9 cellular contexts compared by ENCODE assay signal in genomic region chr17:5526821-5527598, GRCh38. TPM values are rescaled to one million over a fixed set of nuclear protein-coding genes. Genes with fewer than 3 reads are reported as not detected.
A peak's percentile ranks its signal among the peaks of the same experiment; 100 is the strongest.
DNase-seq lines count a peak whose midpoint lies in the region; ATAC-seq, FAIRE-seq and TF ChIP-seq lines count a peak whose summit lies in the region.
"Had no signal": no experiment of that assay in that cellular context is flagged by ENCODE, and none has a peak within 500 bp of the region (broad histone marks: within the 10 kb centered on the region; RNA-seq: fewer than 3 reads in every experiment).

No MANE protein-coding gene starts in this region.

- H3K27me3 ChIP-seq in GM12878 (replicated peaks in 1 of 2; ENCODE audit: control insufficient read depth in 2 of 2, insufficient read depth in 2 of 2, low read length in 1 of 2) = no peaks in the 10 kb centered on the region

- CTCF ChIA-PET in GM12878 (lab: Yijun Ruan, JAX) = interaction anchor here (1.1 kb wide), 1 partner anchor 8 kb away, joined by 4 read pairs; no protein-coding TSS in a partner anchor

- in situ Hi-C loops in SK-MEL-5 (cut with HindIII; ENCODE audit: low pct_unique_long_range_greater_than_20kb, low sequenced_read_pairs) (no loop called here), GM12878 (cut with MboI) (no loop called here)

- H3K4me2 ChIP-seq in GM12878 (ENCODE audit: control insufficient read depth, insufficient read depth) = no peak overlapping the region

- SMC1A ChIA-PET in GM12878 (lab: Charles Lee; ENCODE audit: uncharacterized antibody, unreplicated experiment) = no interaction called here

- ATAC-seq in GM12878 = peak; percentile 79
- no peak for ATAC-seq in GM19455 (IDR thresholded peaks at IDR 0.05; ENCODE audit: unreplicated experiment)
- no peak for ATAC-seq in HG03442 (IDR thresholded peaks at IDR 0.05; ENCODE audit: unreplicated experiment)

- no peak for TF ChIP-seq POLR2A in GM12878 (IDR thresholded peaks at IDR 0.05; ENCODE audit: low read depth, low read length)

- no peak for TF ChIP-seq CTCF in GM12878 (IDR thresholded peaks at IDR 0.05 in 2 of 3, conservative IDR thresholded peaks at IDR 0.05 in 1 of 3; ENCODE audit: control insufficient read depth in 2 of 3, extremely low read depth in 1 of 3, insufficient read depth in 1 of 3, low read depth in 3 of 3, low read length in 3 of 3)

- 76% methylated on average over 14 of the region's 14 CpGs for WGBS in GM12878 (ENCODE audit: insufficient coverage, insufficient replicate concordance, low lambda C conversion rate, missing lambda C conversion rate)

- H3K9ac ChIP-seq in GM12878 (ENCODE audit: control insufficient read depth, insufficient read depth, low read length) = no peak overlapping the region

- no peaks in the 10 kb centered on the region for H3K4me1 ChIP-seq in GM12878 (ENCODE audit: control insufficient read depth, insufficient read depth, low read length)

- H3K4me3 ChIP-seq in GM12878 = no peak overlapping the region

- H3K9me3 ChIP-seq in GM12878 (replicated peaks; ENCODE audit: control insufficient read depth, insufficient read depth, low read length) = no peaks in the 10 kb centered on the region

- H3K27ac ChIP-seq in GM12878 (ENCODE audit: control insufficient read depth, insufficient read depth) = no peak overlapping the region

- no peak for FAIRE-seq in GM12878 (lab: Jason Lieb, UNC)
- FAIRE-seq: G401.6 had no signal

- no peak overlapping the region for H2AFZ ChIP-seq in GM12878 (ENCODE audit: control insufficient read depth, low read depth, low read length)

- no peaks in the 10 kb centered on the region for H4K20me1 ChIP-seq in GM12878 (ENCODE audit: control insufficient read depth, insufficient read depth)

- no peaks in the 10 kb centered on the region for H3K79me2 ChIP-seq in GM12878 (ENCODE audit: control insufficient read depth, insufficient read depth, low read length)

- DNase-seq in activated effector memory CD4-positive, alpha-beta T cell treated with anti-CD3 and anti-CD28 coated beads, Interleukin-2, amount 50 U/mL, for 16 hours = peak; percentile 74
- DNase-seq in activated effector memory CD4-positive, alpha-beta T cell treated with Interleukin-2 at 50 U/mL for 16 hours = no peak
- DNase-seq in SK-MEL-5 (ENCODE audit: low read depth, low spot score) (peak; percentile 38), GM12878 (ENCODE audit: low read depth, low spot score) (no peak), islet precursor cell (peak; percentile 100)
- peak; percentile 16 to 18 for DNase-seq in stimulated activated CD4-positive, alpha-beta T cell treated with anti-CD3 and anti-CD28 coated beads, Interleukin-1b, Interleukin-23, amount 100 ng/mL, for 4 hours (ENCODE audit: low read depth in 2 of 2)

- POLR2A ChIA-PET in GM12878 (lab: Charles Lee) = no interaction called here

- no peak for TF ChIP-seq RAD21 in GM12878 (IDR thresholded peaks at IDR 0.05; ENCODE audit: insufficient read depth, low read depth, low read length)

- RAD21 ChIA-PET in GM12878 (lab: Charles Lee; ENCODE audit: unreplicated experiment) = no interaction called here

- no peak for TF ChIP-seq EP300 in GM12878 (IDR thresholded peaks at IDR 0.05; ENCODE audit: borderline replicate concordance in 1 of 2, control insufficient read depth in 1 of 2, low read depth in 2 of 2, low read length in 2 of 2)

- H3K36me3 ChIP-seq in GM12878 (ENCODE audit: control insufficient read depth in 2 of 2, insufficient read depth in 2 of 2, low read length in 1 of 2) = peaks cover 0 to 10% of the 10 kb centered on the region in 2 experiments; a peak in 2 of 4 replicates

- no TSS peak for BruUV-seq in GM12878 (replicated peaks; lab: Mats Ljungman, UMichigan)

- intact Hi-C loops in GM12878 (cut with micrococcal nuclease; ENCODE audit: unreplicated experiment) = no loop called here

RNA-seq across cellular contexts. Expression of gene MIS12, which starts 40.6 kb away (rescaled TPM):
- total RNA-seq in SK-MEL-5 (2014; rRNA removed; shearing (Covaris generic)) = 25.8 and 26.2 TPM in 2 replicates
- polyA plus RNA-seq in SK-MEL-5 (2015; cell fraction: cytosol; rRNA removed) = 13.7 and 17.0 TPM in 2 replicates
- polyA plus RNA-seq in SK-MEL-5 (2015; cell fraction: nucleus; rRNA removed) = 53.0 and 159 TPM in 2 replicates
- total RNA-seq in GM12878 (2013; cell fraction: nucleolus; rRNA removed) = 11.6 and 11.8 TPM in 2 replicates
- 24.0 and 28.7 TPM in 2 replicates for total RNA-seq in GM12878 (2014; rRNA removed)
- 34.1 and 34.2 TPM in 2 replicates for total RNA-seq in GM12878 (2014; rRNA removed; fragmentation: Illumina TruSeq; extraction: Trizol)
- 19.8 and 20.6 TPM in 2 replicates for total RNA-seq in GM12878 (2021)
- polyA plus RNA-seq in GM12878 (2011; ENCODE audit: low read depth) = 9.1 TPM
- polyA plus RNA-seq in GM12878 (2011; rRNA removed) = 25.9 and 40.7 TPM in 2 replicates
- polyA plus RNA-seq in GM12878 (2011; cell fraction: cytosol; rRNA removed) = 12.3 and 13.8 TPM in 2 replicates
- 12.5 and 14.8 TPM in 2 replicates for polyA plus RNA-seq in GM12878 (2011; cell fraction: nucleus; rRNA removed)
- polyA plus RNA-seq in GM12878 (2012) = 14.1 and 16.5 TPM in 2 replicates
- polyA plus RNA-seq in GM12878 (2014; fragmentation: Illumina TruSeq; extraction: Trizol) = 33.4 and 35.5 TPM in 2 replicates
- polyA plus RNA-seq in GM12878 (2014; fragmentation: Nextera tagmentation; extraction: Ambion mirVana) = 10 to 100 TPM; 19.9 to 24.0 TPM
- polyA plus RNA-seq in GM12878 (2014; rRNA removed) = 18.7 and 20.4 TPM in 2 replicates
- polyA plus RNA-seq in GM12878 (2016; fragmentation: Nextera tagmentation; extraction: Ambion mirVana) = 10 to 100 TPM; 32.8 to 33.3 TPM
- 14.3 and 16.9 TPM in 2 replicates for polyA minus RNA-seq in GM12878 (2011; rRNA and poly(A)+ RNA removed)
- 4.7 and 12.2 TPM in 2 replicates for polyA minus RNA-seq in GM12878 (2011; cell fraction: cytosol; rRNA and poly(A)+ RNA removed)
- polyA minus RNA-seq in GM12878 (2011; cell fraction: nucleus; rRNA and poly(A)+ RNA removed) = 3.6 and 5.0 TPM in 2 replicates

RNA-seq across cellular contexts. Expression of gene DERL2, which starts 41.0 kb away (rescaled TPM):
- total RNA-seq in SK-MEL-5 (2014; rRNA removed; shearing (Covaris generic)) = 82.1 and 88.1 TPM in 2 replicates
- 60.6 and 65.0 TPM in 2 replicates for polyA plus RNA-seq in SK-MEL-5 (2015; cell fraction: cytosol; rRNA removed)
- polyA plus RNA-seq in SK-MEL-5 (2015; cell fraction: nucleus; rRNA removed) = 144 and 156 TPM in 2 replicates
- total RNA-seq in GM12878 (2013; cell fraction: nucleolus; rRNA removed) = 51.6 and 76.9 TPM in 2 replicates
- total RNA-seq in GM12878 (2014; rRNA removed) = 31.4 and 46.6 TPM in 2 replicates
- total RNA-seq in GM12878 (2014; rRNA removed; fragmentation: Illumina TruSeq; extraction: Trizol) = 35.0 and 40.5 TPM in 2 replicates
- 59.4 and 60.4 TPM in 2 replicates for total RNA-seq in GM12878 (2021)
- polyA plus RNA-seq in GM12878 (2011; ENCODE audit: low read depth) = 47.0 TPM
- polyA plus RNA-seq in GM12878 (2011; rRNA removed) = 78.2 and 96.2 TPM in 2 replicates
- 43.5 and 44.7 TPM in 2 replicates for polyA plus RNA-seq in GM12878 (2011; cell fraction: cytosol; rRNA removed)
- polyA plus RNA-seq in GM12878 (2011; cell fraction: nucleus; rRNA removed) = 74.8 and 78.7 TPM in 2 replicates
- 55.9 and 66.9 TPM in 2 replicates for polyA plus RNA-seq in GM12878 (2012)
- polyA plus RNA-seq in GM12878 (2014; fragmentation: Illumina TruSeq; extraction: Trizol) = 42.1 and 42.2 TPM in 2 replicates
- polyA plus RNA-seq in GM12878 (2014; fragmentation: Nextera tagmentation; extraction: Ambion mirVana) = 100 to 1,000 TPM; 161 to 236 TPM
- polyA plus RNA-seq in GM12878 (2014; rRNA removed) = 44.9 and 53.0 TPM in 2 replicates
- polyA plus RNA-seq in GM12878 (2016; fragmentation: Nextera tagmentation; extraction: Ambion mirVana) = 100 to 1,000 TPM; 156 to 170 TPM
- polyA minus RNA-seq in GM12878 (2011; rRNA and poly(A)+ RNA removed) = 18.8 and 22.5 TPM in 2 replicates
- 13.1 and 16.4 TPM in 2 replicates for polyA minus RNA-seq in GM12878 (2011; cell fraction: cytosol; rRNA and poly(A)+ RNA removed)
- polyA minus RNA-seq in GM12878 (2011; cell fraction: nucleus; rRNA and poly(A)+ RNA removed) = 31.9 and 42.7 TPM in 2 replicates

RNA-seq across cellular contexts. Expression of gene NLRP1, which starts 57.3 kb away (rescaled TPM):
- 4.5 and 5.3 TPM in 2 replicates for total RNA-seq in SK-MEL-5 (2014; rRNA removed; shearing (Covaris generic))
- polyA plus RNA-seq in SK-MEL-5 (2015; cell fraction: cytosol; rRNA removed) = 5.5 and 10.5 TPM in 2 replicates
- polyA plus RNA-seq in SK-MEL-5 (2015; cell fraction: nucleus; rRNA removed) = 58.2 and 90.2 TPM in 2 replicates
- total RNA-seq in GM12878 (2013; cell fraction: nucleolus; rRNA removed) = 66.8 and 87.6 TPM in 2 replicates
- total RNA-seq in GM12878 (2014; rRNA removed) (13.6 and 14.3 TPM in 2 replicates), GM12878 (2014; rRNA removed; fragmentation: Illumina TruSeq; extraction: Trizol) (7.7 and 8.7 TPM in 2 replicates), GM12878 (2021) (17.0 and 17.7 TPM in 2 replicates)
- 29.2 TPM for polyA plus RNA-seq in GM12878 (2011; ENCODE audit: low read depth)
- polyA plus RNA-seq in GM12878 (2011; rRNA removed) (12.8 and 18.5 TPM in 2 replicates), GM12878 (2014; fragmentation: Illumina TruSeq; extraction: Trizol) (10.8 and 20.4 TPM in 2 replicates), GM12878 (2014; fragmentation: Nextera tagmentation; extraction: Ambion mirVana) (1 to 10 TPM; 2.8 to 4.2 TPM), GM12878 (2014; rRNA removed) (21.8 and 22.2 TPM in 2 replicates), GM12878 (2016; fragmentation: Nextera tagmentation; extraction: Ambion mirVana) (1 to 10 TPM; 8.0 to 9.5 TPM)
- 24.2 and 24.5 TPM in 2 replicates for polyA plus RNA-seq in GM12878 (2011; cell fraction: cytosol; rRNA removed)
- 121 and 166 TPM in 2 replicates for polyA plus RNA-seq in GM12878 (2011; cell fraction: nucleus; rRNA removed)
- 42.8 and 47.9 TPM in 2 replicates for polyA plus RNA-seq in GM12878 (2012)
- polyA minus RNA-seq in GM12878 (2011; rRNA and poly(A)+ RNA removed) = 8.2 and 14.8 TPM in 2 replicates
- 2.1 and 3.7 TPM in 2 replicates for polyA minus RNA-seq in GM12878 (2011; cell fraction: cytosol; rRNA and poly(A)+ RNA removed)
- 15.2 and 20.7 TPM in 2 replicates for polyA minus RNA-seq in GM12878 (2011; cell fraction: nucleus; rRNA and poly(A)+ RNA removed)

RNA-seq across cellular contexts. Expression of gene DHX33, which starts 58.2 kb away (rescaled TPM):
- total RNA-seq in SK-MEL-5 (2014; rRNA removed; shearing (Covaris generic)) = 22.4 and 26.8 TPM in 2 replicates
- 46.3 and 65.0 TPM in 2 replicates for polyA plus RNA-seq in SK-MEL-5 (2015; cell fraction: cytosol; rRNA removed)
- 43.0 and 51.5 TPM in 2 replicates for polyA plus RNA-seq in SK-MEL-5 (2015; cell fraction: nucleus; rRNA removed)
- total RNA-seq in GM12878 (2013; cell fraction: nucleolus; rRNA removed) = 17.5 and 18.6 TPM in 2 replicates
- total RNA-seq in GM12878 (2014; rRNA removed) (11.7 and 12.7 TPM in 2 replicates), GM12878 (2014; rRNA removed; fragmentation: Illumina TruSeq; extraction: Trizol) (12.4 and 12.8 TPM in 2 replicates), GM12878 (2021) (30.6 and 33.5 TPM in 2 replicates)
- polyA plus RNA-seq in GM12878 (2011; ENCODE audit: low read depth) = 8.1 TPM
- polyA plus RNA-seq in GM12878 (2011; rRNA removed) (12.3 and 16.5 TPM in 2 replicates), GM12878 (2014; fragmentation: Illumina TruSeq; extraction: Trizol) (32.0 and 33.2 TPM in 2 replicates), GM12878 (2014; fragmentation: Nextera tagmentation; extraction: Ambion mirVana) (10 to 100 TPM; 12.2 to 13.3 TPM), GM12878 (2014; rRNA removed) (24.6 and 24.8 TPM in 2 replicates), GM12878 (2016; fragmentation: Nextera tagmentation; extraction: Ambion mirVana) (1 to 10 TPM; 6.5 to 8.5 TPM)
- 16.9 and 18.8 TPM in 2 replicates for polyA plus RNA-seq in GM12878 (2011; cell fraction: cytosol; rRNA removed)
- 12.3 and 20.4 TPM in 2 replicates for polyA plus RNA-seq in GM12878 (2011; cell fraction: nucleus; rRNA removed)
- 11.2 and 11.5 TPM in 2 replicates for polyA plus RNA-seq in GM12878 (2012)
- 27.1 and 28.2 TPM in 2 replicates for polyA minus RNA-seq in GM12878 (2011; rRNA and poly(A)+ RNA removed)
- polyA minus RNA-seq in GM12878 (2011; cell fraction: cytosol; rRNA and poly(A)+ RNA removed) = 12.3 and 12.7 TPM in 2 replicates
- polyA minus RNA-seq in GM12878 (2011; cell fraction: nucleus; rRNA and poly(A)+ RNA removed) = 5.7 and 9.2 TPM in 2 replicates

Comparison
In these comparisons a context has a peak if more than half of its experiments do, and no peak if none do; other contexts are left out.
1. DNase-seq: peak in activated effector memory CD4-positive, alpha-beta T cell treated with anti-CD3 and anti-CD28 coated beads, Interleukin-2, amount 50 U/mL, for 16 hours (single experiment), SK-MEL-5 (single experiment), islet precursor cell (single experiment) and stimulated activated CD4-positive, alpha-beta T cell treated with anti-CD3 and anti-CD28 coated beads, Interleukin-1b, Interleukin-23, amount 100 ng/mL, for 4 hours (2 of 2); none in activated effector memory CD4-positive, alpha-beta T cell treated with Interleukin-2 at 50 U/mL for 16 hours (single experiment) and GM12878 (single experiment).